In genomic region chr6:11668455-11668854, GRCh38 we compare ENCODE assay signal across 38 cellular contexts.
"Had no signal": no experiment of that assay in that cellular context is flagged by ENCODE, and none has a peak within 500 bp of the region (broad histone marks: within the 10 kb centered on the region; RNA-seq: fewer than 3 reads in every experiment).

No MANE protein-coding gene starts in this region.

- H3K4me1 Mint-ChIP-seq: activated B cell treated with CpG ODN at 0.5 μM for 24 hours; activated CD4-positive, alpha-beta memory T cell treated with anti-CD3 and anti-CD28 coated beads, Interleukin-2, amount 10 ng/mL, durations not matched to agents 7 days and 5 days; activated CD4-positive, alpha-beta T cell treated with anti-CD3 and anti-CD28 coated beads, Interleukin-2, amount 10 ng/mL, durations not matched to agents 7 days and 5 days; activated CD8-positive, alpha-beta memory T cell treated with anti-CD3 and anti-CD28 coated beads, Interleukin-2, amount 10 ng/mL, durations not matched to agents 7 days and 5 days; activated naive CD4-positive, alpha-beta T cell treated with anti-CD3 and anti-CD28 coated beads, Interleukin-2, amount 10 ng/mL, durations not matched to agents 7 days and 5 days; activated naive CD4-positive, alpha-beta T cell treated with anti-CD3 and anti-CD28 coated beads, Interleukin-2, amount 50 U/mL, for 24 hours; activated naive CD8-positive, alpha-beta T cell treated with anti-CD3 and anti-CD28 coated beads, Interleukin-2, amount 10 ng/mL, durations not matched to agents 7 days and 5 days; brain; central memory CD8-positive, alpha-beta T cell had no signal

- H3K4me3 Mint-ChIP-seq: activated B cell treated with CpG ODN at 0.5 μM for 24 hours; activated CD4-positive, alpha-beta memory T cell treated with anti-CD3 and anti-CD28 coated beads, Interleukin-2, amount 10 ng/mL, durations not matched to agents 7 days and 5 days; activated CD4-positive, alpha-beta T cell treated with anti-CD3 and anti-CD28 coated beads, Interleukin-2, amount 10 ng/mL, durations not matched to agents 7 days and 5 days; activated CD8-positive, alpha-beta memory T cell treated with anti-CD3 and anti-CD28 coated beads, Interleukin-2, amount 10 ng/mL, durations not matched to agents 7 days and 5 days; activated CD8-positive, alpha-beta T cell treated with anti-CD3 and anti-CD28 coated beads, Interleukin-2, amount 10 ng/mL, durations not matched to agents 7 days and 5 days; activated naive CD4-positive, alpha-beta T cell treated with anti-CD3 and anti-CD28 coated beads, Interleukin-2, amount 10 ng/mL, durations not matched to agents 7 days and 5 days; activated naive CD4-positive, alpha-beta T cell treated with anti-CD3 and anti-CD28 coated beads, Interleukin-2, amount 50 U/mL, for 24 hours; activated naive CD8-positive, alpha-beta T cell; activated naive CD8-positive, alpha-beta T cell treated with anti-CD3 and anti-CD28 coated beads, Interleukin-2, amount 10 ng/mL, durations not matched to agents 7 days and 5 days; activated naive CD8-positive, alpha-beta T cell treated with anti-CD3 and anti-CD28 coated beads, Interleukin-2, amount 50 U/mL, for 24 hours; activated T-cell treated with anti-CD3 and anti-CD28 coated beads, Interleukin-2, amount 50 U/mL, for 24 hours; brain; central memory CD8-positive, alpha-beta T cell; T-helper 1 cell treated with Interleukin-12 subunit alpha and Interleukin-12 subunit beta and Interleukin-4 antibody, amounts not matched to agents 30 μg/mL and 1 μg/mL, for 36 hours; T-helper 2 cell treated with Interferon-gamma antibody and Interleukin-4, amounts not matched to agents 5 μg/mL and 100 μg/mL, for 36 hours had no signal

- FAIRE-seq: bronchial epithelial cell, TTC549 had no signal

- DNase-seq: activated B cell treated with CpG ODN at 0.5 μM for 24 hours; activated CD4-positive, alpha-beta memory T cell treated with anti-CD3 and anti-CD28 coated beads, Interleukin-2, amount 10 ng/mL, durations not matched to agents 7 days and 5 days; activated CD4-positive, alpha-beta T cell treated with anti-CD3 and anti-CD28 coated beads for 1 hour; activated CD4-positive, alpha-beta T cell treated with anti-CD3 and anti-CD28 coated beads for 4 hours; activated CD4-positive, alpha-beta T cell treated with anti-CD3 and anti-CD28 coated beads, Interleukin-2, amount 10 ng/mL, durations not matched to agents 7 days and 5 days; activated CD4-positive, alpha-beta T cell treated with anti-CD3 and anti-CD28 coated beads, Interleukin-2, amount 50 U/mL, for 48 hours; activated CD8-positive, alpha-beta memory T cell treated with anti-CD3 and anti-CD28 coated beads for 24 hours; activated CD8-positive, alpha-beta memory T cell treated with anti-CD3 and anti-CD28 coated beads, Interleukin-2, amount 10 ng/mL, durations not matched to agents 7 days and 5 days; activated CD8-positive, alpha-beta memory T cell treated with anti-CD3 and anti-CD28 coated beads, Interleukin-2, amount 50 U/mL, for 48 hours; activated CD8-positive, alpha-beta T cell treated with anti-CD3 and anti-CD28 coated beads, Interleukin-2, amount 10 ng/mL, durations not matched to agents 7 days and 5 days; activated effector memory CD4-positive, alpha-beta T cell treated with Interleukin-2 at 50 U/mL for 16 hours; activated gamma-delta T cell; activated naive CD4-positive, alpha-beta T cell treated with anti-CD3 and anti-CD28 coated beads, Interleukin-2, amount 10 ng/mL, durations not matched to agents 7 days and 5 days; activated naive CD4-positive, alpha-beta T cell treated with Interleukin-2 at 50 U/mL for 16 hours; activated naive CD8-positive, alpha-beta T cell treated with anti-CD3 and anti-CD28 coated beads, Interleukin-2, amount 10 ng/mL, durations not matched to agents 7 days and 5 days; activated naive CD8-positive, alpha-beta T cell treated with anti-CD3 and anti-CD28 coated beads, Interleukin-2, amount 50 U/mL, for 24 hours; activated T-cell treated with anti-CD3 and anti-CD28 coated beads, Interleukin-2, amount 50 U/mL, for 24 hours; activated T-cell treated with anti-CD3 and anti-CD28 coated beads, Interleukin-2, amount 50 U/mL, for 48 hours; amygdala; anterior cingulate cortex; caudate nucleus; SW 1271; T-helper 1 cell; T-helper 2 cell; T-helper 9 cell had no signal

- H3K36me3 Mint-ChIP-seq: activated CD8-positive, alpha-beta memory T cell treated with anti-CD3 and anti-CD28 coated beads, Interleukin-2, amount 10 ng/mL, durations not matched to agents 7 days and 5 days; activated naive CD4-positive, alpha-beta T cell treated with anti-CD3 and anti-CD28 coated beads, Interleukin-2, amount 10 ng/mL, durations not matched to agents 7 days and 5 days; activated naive CD8-positive, alpha-beta T cell; activated naive CD8-positive, alpha-beta T cell treated with anti-CD3 and anti-CD28 coated beads, Interleukin-2, amount 10 ng/mL, durations not matched to agents 7 days and 5 days; brain had no signal

- H3K27ac ChIP-seq: ascending aorta, cardiac muscle cell, VCaP had no signal

- H3K4me1 ChIP-seq: ascending aorta had no signal

- H3K4me3 ChIP-seq: ascending aorta, cardiac muscle cell had no signal

- H3K27ac Mint-ChIP-seq: activated B cell treated with CpG ODN at 0.5 μM for 24 hours; activated CD4-positive, alpha-beta memory T cell treated with anti-CD3 and anti-CD28 coated beads, Interleukin-2, amount 10 ng/mL, durations not matched to agents 7 days and 5 days; activated CD4-positive, alpha-beta T cell treated with anti-CD3 and anti-CD28 coated beads, Interleukin-2, amount 10 ng/mL, durations not matched to agents 7 days and 5 days; activated CD8-positive, alpha-beta memory T cell treated with anti-CD3 and anti-CD28 coated beads, Interleukin-2, amount 10 ng/mL, durations not matched to agents 7 days and 5 days; activated CD8-positive, alpha-beta T cell treated with anti-CD3 and anti-CD28 coated beads, Interleukin-2, amount 10 ng/mL, durations not matched to agents 7 days and 5 days; activated naive CD4-positive, alpha-beta T cell treated with anti-CD3 and anti-CD28 coated beads, Interleukin-2, amount 10 ng/mL, durations not matched to agents 7 days and 5 days; activated naive CD4-positive, alpha-beta T cell treated with anti-CD3 and anti-CD28 coated beads, Interleukin-2, amount 50 U/mL, for 24 hours; activated naive CD8-positive, alpha-beta T cell; activated naive CD8-positive, alpha-beta T cell treated with anti-CD3 and anti-CD28 coated beads, Interleukin-2, amount 10 ng/mL, durations not matched to agents 7 days and 5 days; activated naive CD8-positive, alpha-beta T cell treated with anti-CD3 and anti-CD28 coated beads, Interleukin-2, amount 50 U/mL, for 24 hours; activated T-cell treated with anti-CD3 and anti-CD28 coated beads, Interleukin-2, amount 50 U/mL, for 24 hours; activated T-helper 2 cell treated with anti-CD3 and anti-CD28 coated beads, Interferon-gamma antibody, Interleukin-2, Interleukin-4, amounts not matched to agents 10 μg/mL and 5 μg/mL and 100 μg/mL, durations not matched to agents 14 hours and 24 hours and 36 hours; brain; T-helper 1 cell treated with Interleukin-12 subunit alpha and Interleukin-12 subunit beta and Interleukin-4 antibody, amounts not matched to agents 30 μg/mL and 1 μg/mL, for 36 hours; T-helper 2 cell treated with Interferon-gamma antibody and Interleukin-4, amounts not matched to agents 5 μg/mL and 100 μg/mL, for 36 hours had no signal

- H3K36me3 ChIP-seq: ascending aorta, cardiac muscle cell had no signal

- ATAC-seq: activated CD4-positive, CD25-positive, alpha-beta regulatory T cell treated with anti-CD3 and anti-CD28 coated beads, Interleukin-2, amount 50 U/mL, for 24 hours; activated CD8-positive, alpha-beta memory T cell treated with anti-CD3 and anti-CD28 coated beads, Interleukin-2, amount 10 ng/mL, durations not matched to agents 7 days and 5 days; activated CD8-positive, alpha-beta T cell treated with anti-CD3 and anti-CD28 coated beads, Interleukin-2, amount 10 ng/mL, durations not matched to agents 7 days and 5 days; activated naive CD8-positive, alpha-beta T cell treated with anti-CD3 and anti-CD28 coated beads, Interleukin-2, amount 50 U/mL, for 24 hours had no signal

- H3K27me3 ChIP-seq: ascending aorta, cardiac muscle cell had no signal

- H3K9me3 Mint-ChIP-seq: activated CD4-positive, alpha-beta memory T cell treated with anti-CD3 and anti-CD28 coated beads, Interleukin-2, amount 10 ng/mL, durations not matched to agents 7 days and 5 days; activated CD4-positive, alpha-beta T cell treated with anti-CD3 and anti-CD28 coated beads, Interleukin-2, amount 10 ng/mL, durations not matched to agents 7 days and 5 days; activated naive CD4-positive, alpha-beta T cell treated with anti-CD3 and anti-CD28 coated beads, Interleukin-2, amount 10 ng/mL, durations not matched to agents 7 days and 5 days; activated naive CD8-positive, alpha-beta T cell treated with anti-CD3 and anti-CD28 coated beads, Interleukin-2, amount 10 ng/mL, durations not matched to agents 7 days and 5 days; activated naive CD8-positive, alpha-beta T cell treated with anti-CD3 and anti-CD28 coated beads, Interleukin-2, amount 50 U/mL, for 24 hours; activated T-cell treated with anti-CD3 and anti-CD28 coated beads, Interleukin-2, amount 50 U/mL, for 24 hours; central memory CD8-positive, alpha-beta T cell; T-helper 2 cell treated with Interferon-gamma antibody and Interleukin-4, amounts not matched to agents 5 μg/mL and 100 μg/mL, for 36 hours had no signal
